1 cellular context compared by ENCODE assay signal in the genomic region with DNA sequence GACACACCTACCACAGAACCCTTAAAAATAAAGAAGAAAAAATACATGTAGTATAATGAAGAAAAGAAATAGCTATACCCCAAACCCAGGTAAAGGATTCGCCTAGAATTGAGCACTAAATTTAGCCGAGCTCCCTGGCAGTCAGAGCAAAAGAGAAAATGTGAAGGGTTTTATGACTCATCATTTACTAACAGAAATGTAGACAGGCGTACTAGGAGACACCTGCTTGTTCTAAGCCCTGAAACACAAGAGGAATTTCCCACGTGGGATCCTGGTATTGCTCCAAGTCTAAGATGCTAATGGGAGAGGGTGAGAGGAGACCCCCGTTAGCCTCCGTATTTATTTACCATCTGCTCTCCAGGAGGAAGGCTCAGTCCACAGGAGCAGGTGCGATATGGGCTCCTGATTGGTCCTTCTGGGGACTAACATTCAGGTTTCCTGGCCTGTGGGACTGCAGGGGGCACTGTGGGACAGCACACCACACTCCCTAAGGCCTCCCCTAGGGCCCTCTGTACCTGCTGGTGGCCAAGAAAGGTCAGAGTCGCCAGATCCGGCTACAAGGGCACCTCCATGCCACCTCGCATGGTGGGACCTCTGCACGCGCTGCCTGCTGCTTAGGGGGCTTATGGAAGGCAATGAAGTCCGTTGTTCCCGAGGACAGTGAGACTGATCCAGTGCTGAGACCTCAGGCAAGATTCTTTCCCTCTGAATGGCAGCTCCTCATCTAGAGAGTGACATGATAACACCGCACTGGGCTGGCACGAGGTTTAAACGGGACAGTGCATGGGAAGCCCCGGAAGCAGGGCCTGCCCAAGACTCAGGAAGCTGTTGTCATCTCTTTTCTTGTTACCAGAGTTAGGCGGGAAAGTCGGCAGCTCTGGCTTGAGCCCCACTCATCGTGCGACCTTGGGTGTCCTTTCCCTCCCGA.
A peak's percentile ranks its signal among the peaks of the same experiment; 100 is the strongest.
TF ChIP-seq lines count a peak whose summit lies in the region.

No MANE protein-coding gene starts in this region.

TF ChIP-seq in K562, 482 proteins besides CTCF, POLR2A, EP300 and RAD21 (continued from another document and continues in another):
- TF ChIP-seq, protein P1, sequence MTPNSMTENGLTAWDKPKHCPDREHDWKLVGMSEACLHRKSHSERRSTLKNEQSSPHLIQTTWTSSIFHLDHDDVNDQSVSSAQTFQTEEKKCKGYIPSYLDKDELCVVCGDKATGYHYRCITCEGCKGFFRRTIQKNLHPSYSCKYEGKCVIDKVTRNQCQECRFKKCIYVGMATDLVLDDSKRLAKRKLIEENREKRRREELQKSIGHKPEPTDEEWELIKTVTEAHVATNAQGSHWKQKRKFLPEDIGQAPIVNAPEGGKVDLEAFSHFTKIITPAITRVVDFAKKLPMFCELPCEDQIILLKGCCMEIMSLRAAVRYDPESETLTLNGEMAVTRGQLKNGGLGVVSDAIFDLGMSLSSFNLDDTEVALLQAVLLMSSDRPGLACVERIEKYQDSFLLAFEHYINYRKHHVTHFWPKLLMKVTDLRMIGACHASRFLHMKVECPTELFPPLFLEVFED (CRISPR knock-in tag; conservative IDR thresholded peaks at IDR 0.05): no peak
- TF ChIP-seq ZNF41 (CRISPR knock-in tag; conservative IDR thresholded peaks at IDR 0.05): no peak
- peak; percentile 60; the same call in 1 of the 2 replicates for TF ChIP-seq ARID2 (IDR thresholded peaks at IDR 0.05)
- TF ChIP-seq ZNF121 (CRISPR knock-in tag; conservative IDR thresholded peaks at IDR 0.05): no peak
- no peak for TF ChIP-seq SAP30 (IDR thresholded peaks at IDR 0.05; ENCODE audit: borderline replicate concordance, insufficient read depth, low read depth, low read length, poor library complexity, severe bottlenecking)
- TF ChIP-seq ESRRA (IDR thresholded peaks at IDR 0.05; ENCODE audit: borderline replicate concordance, low read depth): peak; percentile 69
- TF ChIP-seq PRDM10 (IDR thresholded peaks at IDR 0.05; ENCODE audit: partially characterized antibody): no peak
- TF ChIP-seq ZNF239 (CRISPR knock-in tag; IDR thresholded peaks at IDR 0.05): no peak
- no peak for TF ChIP-seq ELF1 (tag; IDR thresholded peaks at IDR 0.05)
- TF ChIP-seq NR3C1 (CRISPR knock-in tag; IDR thresholded peaks at IDR 0.05): no peak
- 0 out of 2 replicates have a peak, but pooled peaks have one; percentile 33 for TF ChIP-seq FOXP1 (CRISPR knock-in tag; IDR thresholded peaks at IDR 0.05)
- TF ChIP-seq THRA (IDR thresholded peaks at IDR 0.05): no peak
- no peak for TF ChIP-seq FOS (IDR thresholded peaks at IDR 0.05; ENCODE audit: extremely low read depth, insufficient read length)
- TF ChIP-seq ZNF696 (CRISPR knock-in tag; conservative IDR thresholded peaks at IDR 0.05): no peak
- TF ChIP-seq SAFB2 (IDR thresholded peaks at IDR 0.05; ENCODE audit: borderline replicate concordance, low read depth, low read length, severe bottlenecking): no peak
- TF ChIP-seq, protein P2, sequence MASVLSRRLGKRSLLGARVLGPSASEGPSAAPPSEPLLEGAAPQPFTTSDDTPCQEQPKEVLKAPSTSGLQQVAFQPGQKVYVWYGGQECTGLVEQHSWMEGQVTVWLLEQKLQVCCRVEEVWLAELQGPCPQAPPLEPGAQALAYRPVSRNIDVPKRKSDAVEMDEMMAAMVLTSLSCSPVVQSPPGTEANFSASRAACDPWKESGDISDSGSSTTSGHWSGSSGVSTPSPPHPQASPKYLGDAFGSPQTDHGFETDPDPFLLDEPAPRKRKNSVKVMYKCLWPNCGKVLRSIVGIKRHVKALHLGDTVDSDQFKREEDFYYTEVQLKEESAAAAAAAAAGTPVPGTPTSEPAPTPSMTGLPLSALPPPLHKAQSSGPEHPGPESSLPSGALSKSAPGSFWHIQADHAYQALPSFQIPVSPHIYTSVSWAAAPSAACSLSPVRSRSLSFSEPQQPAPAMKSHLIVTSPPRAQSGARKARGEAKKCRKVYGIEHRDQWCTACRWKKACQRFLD (CRISPR knock-in tag; IDR thresholded peaks at IDR 0.05): no peak
- 0 out of 2 replicates have a peak, but pooled peaks have one; percentile 32 for TF ChIP-seq CTBP1 (IDR thresholded peaks at IDR 0.05; ENCODE audit: borderline replicate concordance)
- TF ChIP-seq ZNF124 (CRISPR knock-in tag; IDR thresholded peaks at IDR 0.05): no peak
- TF ChIP-seq, protein P3, sequence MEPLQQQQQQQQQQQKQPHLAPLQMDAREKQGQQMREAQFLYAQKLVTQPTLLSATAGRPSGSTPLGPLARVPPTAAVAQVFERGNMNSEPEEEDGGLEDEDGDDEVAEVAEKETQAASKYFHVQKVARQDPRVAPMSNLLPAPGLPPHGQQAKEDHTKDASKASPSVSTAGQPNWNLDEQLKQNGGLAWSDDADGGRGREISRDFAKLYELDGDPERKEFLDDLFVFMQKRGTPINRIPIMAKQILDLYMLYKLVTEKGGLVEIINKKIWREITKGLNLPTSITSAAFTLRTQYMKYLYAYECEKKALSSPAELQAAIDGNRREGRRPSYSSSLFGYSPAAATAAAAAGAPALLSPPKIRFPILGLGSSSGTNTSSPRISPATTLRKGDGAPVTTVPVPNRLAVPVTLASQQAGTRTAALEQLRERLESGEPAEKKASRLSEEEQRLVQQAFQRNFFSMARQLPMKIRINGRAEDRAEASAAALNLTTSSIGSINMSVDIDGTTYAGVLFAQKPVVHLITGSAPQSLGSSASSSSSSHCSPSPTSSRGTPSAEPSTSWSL (CRISPR knock-in tag; IDR thresholded peaks at IDR 0.05; ENCODE audit: borderline replicate concordance): no peak
- TF ChIP-seq RFX1 (IDR thresholded peaks at IDR 0.05): no peak
- no peak for TF ChIP-seq ELF2 (CRISPR knock-in tag; IDR thresholded peaks at IDR 0.05)
- TF ChIP-seq NEUROD1 (IDR thresholded peaks at IDR 0.05; ENCODE audit: borderline replicate concordance, low read depth, low read length, partially characterized antibody): no peak
- TF ChIP-seq MEF2A (IDR thresholded peaks at IDR 0.05; ENCODE audit: control insufficient read depth, low read depth, low read length): no peak
- TF ChIP-seq POLR3G (IDR thresholded peaks at IDR 0.05; ENCODE audit: extremely low read depth, insufficient read length, insufficient replicate concordance): no peak
- no peak for TF ChIP-seq ELF4 (CRISPR knock-in tag; IDR thresholded peaks at IDR 0.05)
- TF ChIP-seq TCF7 (IDR thresholded peaks at IDR 0.05; ENCODE audit: borderline replicate concordance): no peak
- TF ChIP-seq CTCFL (IDR thresholded peaks at IDR 0.05; ENCODE audit: borderline replicate concordance, insufficient read depth, low read depth, low read length, poor library complexity, severe bottlenecking): no peak
- 0 out of 2 replicates have a peak, but pooled peaks have one; percentile 38 for TF ChIP-seq RB1 (IDR thresholded peaks at IDR 0.05; ENCODE audit: low read depth)
- TF ChIP-seq ARID1B (IDR thresholded peaks at IDR 0.05): no peak
- no peak for TF ChIP-seq KLF1 (tag; IDR thresholded peaks at IDR 0.05)
- TF ChIP-seq, protein P4, sequence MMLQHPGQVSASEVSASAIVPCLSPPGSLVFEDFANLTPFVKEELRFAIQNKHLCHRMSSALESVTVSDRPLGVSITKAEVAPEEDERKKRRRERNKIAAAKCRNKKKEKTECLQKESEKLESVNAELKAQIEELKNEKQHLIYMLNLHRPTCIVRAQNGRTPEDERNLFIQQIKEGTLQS (IDR thresholded peaks at IDR 0.05): peak; percentile 52
- TF ChIP-seq, protein P4 (CRISPR knock-in tag; conservative IDR thresholded peaks at IDR 0.05): no peak
- no peak for TF ChIP-seq ASH1L (IDR thresholded peaks at IDR 0.05; ENCODE audit: borderline replicate concordance, low read depth, partially characterized antibody)
- TF ChIP-seq SMC3 (conservative IDR thresholded peaks at IDR 0.05; ENCODE audit: insufficient read depth, low read depth, low read length): peak; percentile 86
- no peak for TF ChIP-seq ZNF408 (CRISPR knock-in tag; IDR thresholded peaks at IDR 0.05; ENCODE audit: low read depth)
- TF ChIP-seq ZKSCAN3 (CRISPR knock-in tag; IDR thresholded peaks at IDR 0.05): no peak
- 0 out of 2 replicates have a peak, but pooled peaks have one; percentile 27 for TF ChIP-seq FOSL1 (tag; conservative IDR thresholded peaks at IDR 0.05)
- no peak for TF ChIP-seq E2F1 (CRISPR knock-in tag; IDR thresholded peaks at IDR 0.05)
- TF ChIP-seq, protein P5, sequence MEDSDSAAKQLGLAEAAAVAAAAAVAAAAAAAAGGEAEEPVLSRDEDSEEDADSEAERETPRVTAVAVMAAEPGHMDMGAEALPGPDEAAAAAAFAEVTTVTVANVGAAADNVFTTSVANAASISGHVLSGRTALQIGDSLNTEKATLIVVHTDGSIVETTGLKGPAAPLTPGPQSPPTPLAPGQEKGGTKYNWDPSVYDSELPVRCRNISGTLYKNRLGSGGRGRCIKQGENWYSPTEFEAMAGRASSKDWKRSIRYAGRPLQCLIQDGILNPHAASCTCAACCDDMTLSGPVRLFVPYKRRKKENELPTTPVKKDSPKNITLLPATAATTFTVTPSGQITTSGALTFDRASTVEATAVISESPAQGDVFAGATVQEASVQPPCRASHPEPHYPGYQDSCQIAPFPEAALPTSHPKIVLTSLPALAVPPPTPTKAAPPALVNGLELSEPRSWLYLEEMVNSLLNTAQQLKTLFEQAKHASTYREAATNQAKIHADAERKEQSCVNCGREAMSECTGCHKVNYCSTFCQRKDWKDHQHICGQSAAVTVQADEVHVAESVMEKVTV (CRISPR knock-in tag; IDR thresholded peaks at IDR 0.05): peak; percentile 76
- 0 out of 2 replicates have a peak, but pooled peaks have one; percentile 20 for TF ChIP-seq CC2D1A (IDR thresholded peaks at IDR 0.05)
- TF ChIP-seq MCM2 (IDR thresholded peaks at IDR 0.05; ENCODE audit: low read depth): no peak
- no peak for TF ChIP-seq CBFA2T3 (IDR thresholded peaks at IDR 0.05)
